ENCODE assay signal across 15 cellular contexts in the genomic region with DNA sequence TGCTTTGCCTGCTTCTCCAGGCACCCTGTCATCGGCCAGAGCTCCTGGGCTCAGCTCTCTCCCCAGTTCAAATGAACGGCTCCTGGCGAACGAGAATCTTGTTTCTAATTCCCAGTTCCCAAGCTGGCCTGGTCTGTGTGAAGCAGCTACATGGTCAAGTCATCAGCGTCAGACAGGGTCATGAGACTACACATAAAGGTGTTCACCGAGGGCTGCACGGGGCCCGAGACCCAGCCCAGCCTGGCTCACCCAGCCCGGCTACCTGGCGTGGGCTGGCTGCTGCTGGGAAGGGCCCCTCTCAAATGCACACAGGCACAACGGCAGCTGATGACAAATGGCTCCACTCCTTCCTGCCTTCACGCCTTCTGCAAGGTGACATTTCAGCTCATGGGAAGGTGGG. TPM values are rescaled to one million over a fixed set of nuclear protein-coding genes. Genes with fewer than 3 reads are reported as not detected.
DNase-seq lines count a peak whose midpoint lies in the region; ATAC-seq, FAIRE-seq and TF ChIP-seq lines count a peak whose summit lies in the region.
"Had no signal": no experiment of that assay in that cellular context is flagged by ENCODE, and none has a peak within 500 bp of the region (broad histone marks: within the 10 kb centered on the region; RNA-seq: fewer than 3 reads in every experiment).

No MANE protein-coding gene starts in this region.

- H3K4me3 ChIP-seq in H1 (ENCODE audit: extremely low read depth in 1 of 4, insufficient read depth in 2 of 4, low read depth in 3 of 4, low read length in 4 of 4) = no peak overlapping the region
- no peak overlapping the region for H3K4me3 ChIP-seq in lower lobe of right lung
- no peak overlapping the region for H3K4me3 ChIP-seq in ascending aorta
- H3K4me3 ChIP-seq: BLaER1, GM23248 had no signal

- H3K9ac ChIP-seq in H1 (replicated peaks in 1 of 4; ENCODE audit: extremely low read depth in 1 of 4, low read depth in 3 of 4, low read length in 3 of 4) = no peak overlapping the region
- H3K9ac ChIP-seq: BLaER1, GM23248 had no signal

- no peak overlapping the region for H2AK5ac ChIP-seq in H1 (ENCODE audit: low read depth, low read length)

- H4K20me1 ChIP-seq in H1 (replicated peaks in 1 of 2; ENCODE audit: control insufficient read depth in 1 of 2, insufficient read depth in 2 of 2, low read length in 2 of 2) = no peaks in the 10 kb centered on the region
- H4K20me1 ChIP-seq: BLaER1 had no signal

- H4K91ac ChIP-seq in H1 (replicated peaks; ENCODE audit: insufficient read length, low read length) = no peak overlapping the region

- no peak for TF ChIP-seq EP300 in H1 (IDR thresholded peaks at IDR 0.05; ENCODE audit: borderline replicate concordance in 1 of 2, low read depth in 2 of 2, low read length in 2 of 2)

- intact Hi-C loops in left cardiac atrium (cut with DNase I) = no loop called here
- intact Hi-C loops in Right ventricle myocardium superior (cut with DNase I) = no loop called here
- intact Hi-C loops in lower lobe of right lung (cut with DNase I) = no loop called here
- intact Hi-C loops in ascending aorta (cut with DNase I) = no loop called here

- CTCF ChIA-PET in H1 (lab: Charles Lee; ENCODE audit: partially characterized antibody) = interaction anchor here (0.6 to 4.0 kb wide), 6 partner anchors 9 to 198 kb away, joined by 3 to 33 read pairs (median 6); no protein-coding TSS in a partner anchor

- no peak overlapping the region for H2BK20ac ChIP-seq in H1 (ENCODE audit: low read length)

- H3K79me1 ChIP-seq in H1 (ENCODE audit: low read depth, low read length) = no peaks in the 10 kb centered on the region

- H3K18ac ChIP-seq in H1 (ENCODE audit: extremely low read depth, low read length) = no peak overlapping the region

- ATAC-seq in left cardiac atrium (no peak), Right ventricle myocardium superior (ENCODE audit: poor library complexity) (no peak), lower lobe of right lung (no peak), GM18873 (IDR thresholded peaks at IDR 0.05; ENCODE audit: low FRiP score, unreplicated experiment) (no peak)

- no peak overlapping the region for H2BK12ac ChIP-seq in H1 (ENCODE audit: low read depth, low read length)

- H3K56ac ChIP-seq in H1 (replicated peaks; ENCODE audit: insufficient read length, low read depth, low read length) = no peak overlapping the region

- no peak overlapping the region for H2AFZ ChIP-seq in H1 (ENCODE audit: low read length)
- H2AFZ ChIP-seq: GM23248 had no signal

- TF ChIP-seq CTCF in H1 (IDR thresholded peaks at IDR 0.05; ENCODE audit: control extremely low read depth in 1 of 3, insufficient read depth in 1 of 3, low read depth in 1 of 3, low read length in 3 of 3) (no peak), lower lobe of right lung (IDR thresholded peaks at IDR 0.05) (no peak), ascending aorta (IDR thresholded peaks at IDR 0.05) (no peak)

- peaks cover 1 to 10% of the 10 kb centered on the region in 2 experiments; a peak in 2 of 4 replicates for H3K9me3 ChIP-seq in H1 (ENCODE audit: insufficient read depth in 2 of 2, low read depth in 1 of 2, low read length in 1 of 2)
- no peaks in the 10 kb centered on the region for H3K9me3 ChIP-seq in lower lobe of right lung
- H3K9me3 ChIP-seq in ascending aorta = peaks cover 0 to 3% of the 10 kb centered on the region in 2 donors

- FAIRE-seq in H1 (lab: Jason Lieb, UNC) = no peak

- H3K14ac ChIP-seq in H1 (ENCODE audit: insufficient read length) = no peak overlapping the region

- no peak overlapping the region for H4K5ac ChIP-seq in H1 (ENCODE audit: insufficient read length, low read depth, low read length)

- 93% methylated on average over 12 of the region's 12 CpGs; no CpG with 5 or more reads in 1 of the 2 experiments for WGBS in H1 (ENCODE audit: extremely low coverage in 1 of 2, insufficient coverage in 1 of 2, insufficient read length in 1 of 2, insufficient replicate concordance in 2 of 2, low coverage in 1 of 2, low lambda C conversion rate in 2 of 2, missing lambda C conversion rate in 1 of 2), 2 experiments

- no peak overlapping the region for H2BK15ac ChIP-seq in H1 (ENCODE audit: low read length)

- H3K23me2 ChIP-seq in H1 (ENCODE audit: low read depth, low read length) = no peaks in the 10 kb centered on the region

- no peak overlapping the region for H3K27ac ChIP-seq in H1 (ENCODE audit: low read depth, low read length)
- H3K27ac ChIP-seq in lower lobe of right lung = no peak overlapping the region
- H3K27ac ChIP-seq in ascending aorta = no peak overlapping the region
- H3K27ac ChIP-seq: BLaER1, GM23248 had no signal

- no peak overlapping the region for H3K4ac ChIP-seq in H1 (replicated peaks; ENCODE audit: insufficient read length, low read depth, low read length)

- no peak for TF ChIP-seq RAD21 in H1 (IDR thresholded peaks at IDR 0.05 in 1 of 2, conservative IDR thresholded peaks at IDR 0.05 in 1 of 2; ENCODE audit: low read depth in 2 of 2, low read length in 2 of 2)

- POLR2A ChIA-PET in H1 (lab: Charles Lee; ENCODE audit: partially characterized antibody) = interaction anchor here (1.1 to 1.3 kb wide), 3 partner anchors 10 to 38 kb away, joined by 3 to 4 read pairs (median 3); no protein-coding TSS in a partner anchor

- H3K4me1 ChIP-seq in H1 (replicated peaks in 1 of 4; ENCODE audit: control insufficient read depth in 3 of 4, insufficient read depth in 4 of 4, low read length in 3 of 4) (no peaks in the 10 kb centered on the region), lower lobe of right lung (peaks cover 21% of the 10 kb centered on the region), ascending aorta (peaks cover 8 to 15% of the 10 kb centered on the region in 2 donors)

- no peak overlapping the region for H2BK120ac ChIP-seq in H1 (replicated peaks; ENCODE audit: low read depth, low read length)

- H3K79me2 ChIP-seq in H1 (ENCODE audit: control insufficient read depth in 1 of 2, insufficient read depth in 2 of 2, low read length in 2 of 2) = no peaks in the 10 kb centered on the region

- H3K36me3 ChIP-seq in H1 (ENCODE audit: control insufficient read depth in 2 of 4, insufficient read depth in 4 of 4, low read length in 3 of 4) = no peaks in the 10 kb centered on the region
- H3K36me3 ChIP-seq in lower lobe of right lung = no peaks in the 10 kb centered on the region
- no peaks in the 10 kb centered on the region for H3K36me3 ChIP-seq in ascending aorta
- H3K36me3 ChIP-seq: BLaER1 had no signal

- H3K4me2 ChIP-seq in H1 (ENCODE audit: insufficient read depth in 1 of 2, low read depth in 2 of 2, low read length in 2 of 2) = no peak overlapping the region
- H3K4me2 ChIP-seq: BLaER1 had no signal

- DNase-seq in left cardiac atrium = peak; percentile 14
- no peak for DNase-seq in Right ventricle myocardium superior
- no peak for DNase-seq in H1 (ENCODE audit: low read depth in 1 of 2, low spot score in 2 of 2)
- DNase-seq in lower lobe of right lung = peak; percentile 26
- no peak for DNase-seq in ascending aorta (ENCODE audit: low spot score in 2 of 2)
- no peak for DNase-seq in NCI-H2171 treated with DMSO at 0.1 percent for 48 hours (lab: John Stamatoyannopoulos, UW)
- DNase-seq: 8988T; AML-193; Caco-2; CD8-positive, alpha-beta memory T cell; DMS53; GM23248; H7 had no signal

- no peak for TF ChIP-seq POLR2A in H1 (IDR thresholded peaks at IDR 0.05; ENCODE audit: control extremely low read depth in 1 of 2, low read depth in 2 of 2, low read length in 2 of 2)

- H3K27me3 ChIP-seq in H1 (replicated peaks in 1 of 4; ENCODE audit: control insufficient read depth in 3 of 4, extremely low read depth in 1 of 4, insufficient read depth in 3 of 4, low read length in 3 of 4) (no peaks in the 10 kb centered on the region; a peak in 2 of 7 replicates), lower lobe of right lung (ENCODE audit: low read depth) (no peaks in the 10 kb centered on the region), ascending aorta (no peaks in the 10 kb centered on the region)
- H3K27me3 ChIP-seq: BLaER1 had no signal

- H2BK5ac ChIP-seq in H1 (ENCODE audit: low read depth, low read length) = no peak overlapping the region

- no peak overlapping the region for H3K23ac ChIP-seq in H1 (ENCODE audit: insufficient read length)

- 0 out of 2 replicates have a peak overlapping the region, but pooled peaks have one; percentile 51 for H4K8ac ChIP-seq in H1 (ENCODE audit: extremely low read depth, insufficient read depth, low read length)

TF ChIP-seq in H1, 55 proteins besides CTCF, POLR2A, EP300 and RAD21 (continues in another document):
- no peak for TF ChIP-seq SP4 (IDR thresholded peaks at IDR 0.05; ENCODE audit: low read length)
- TF ChIP-seq PHF8 (conservative IDR thresholded peaks at IDR 0.05; ENCODE audit: low read depth, low read length) = no peak
- no peak for TF ChIP-seq GTF2F1 (IDR thresholded peaks at IDR 0.05; ENCODE audit: borderline replicate concordance, low read depth, low read length)
- no peak for TF ChIP-seq CREB1 (IDR thresholded peaks at IDR 0.05)
- TF ChIP-seq ASH2L (IDR thresholded peaks at IDR 0.05; ENCODE audit: low read length) = no peak
- no peak for TF ChIP-seq HDAC6 (IDR thresholded peaks at IDR 0.05; ENCODE audit: low read depth, low read length)
- no peak for TF ChIP-seq SIRT6 (IDR thresholded peaks at IDR 0.05; ENCODE audit: low read length)
- no peak for TF ChIP-seq CEBPB (IDR thresholded peaks at IDR 0.05; ENCODE audit: low read depth, low read length)
- no peak for TF ChIP-seq TCF12 (IDR thresholded peaks at IDR 0.05; ENCODE audit: low read depth, low read length)
- TF ChIP-seq RBBP5 (IDR thresholded peaks at IDR 0.05; ENCODE audit: borderline replicate concordance, low read depth, low read length) = no peak
- TF ChIP-seq EZH2 (IDR thresholded peaks at IDR 0.05; ENCODE audit: low read depth, low read length, severe bottlenecking) = no peak
- TF ChIP-seq RXRA (IDR thresholded peaks at IDR 0.05; ENCODE audit: insufficient read depth, low read depth, low read length) = no peak

RNA-seq across cellular contexts. Expression of gene CELSR1, which starts 14.6 kb away (rescaled TPM):
- total RNA-seq in left cardiac atrium = 1 to 10 TPM; 6.5 to 8.1 TPM
- total RNA-seq in Right ventricle myocardium superior = 7.6 TPM
- total RNA-seq in H1 (2021; fragmentation: NEBNext Ultra II Directional; extraction: Animal tissue kit (Norgen Biotek cat#: 25700)) = 12.2 and 12.4 TPM in 2 replicates
- polyA plus RNA-seq in H1 (2011; rRNA removed) = 9.0 and 16.4 TPM in 2 replicates
- 9.1 TPM for polyA plus RNA-seq in H1 (2011; cell fraction: cytosol; rRNA removed)
- polyA plus RNA-seq in H1 (2011; cell fraction: nucleus; rRNA removed) = 36.2 TPM
- 8.8 to 12.1 TPM (median 10.3 TPM) in 4 replicates for polyA plus RNA-seq in H1 (2012, experiment 1 of 2)
- polyA plus RNA-seq in H1 (2012, experiment 2 of 2) = 7.3 TPM
- 10.4 TPM for polyA plus RNA-seq in H1 (2013, experiment 1 of 2)
- 9.5 TPM for polyA plus RNA-seq in H1 (2013, experiment 2 of 2)
- 22.5 and 24.2 TPM in 2 replicates for polyA minus RNA-seq in H1 (2011; rRNA and poly(A)+ RNA removed)
- 13.4 TPM for polyA minus RNA-seq in H1 (2011; cell fraction: cytosol; rRNA and poly(A)+ RNA removed)
- polyA minus RNA-seq in H1 (2011; cell fraction: nucleus; rRNA and poly(A)+ RNA removed) = 38.4 TPM
- 51.8 TPM for total RNA-seq in lower lobe of right lung
- 10.5 TPM for total RNA-seq in ascending aorta

Comparison
In these comparisons a context has a peak if more than half of its experiments do, and no peak if none do; other contexts are left out.
1. DNase-seq: peak in left cardiac atrium (single experiment) and lower lobe of right lung (single experiment); none in Right ventricle myocardium superior (single experiment), H1 (0 of 2), ascending aorta (0 of 2) and NCI-H2171 treated with DMSO at 0.1 percent for 48 hours (single experiment).